Comparison of ENCODE assay signal across 2 cellular contexts in genomic region chr2:136441979-136442378, GRCh38.
TF ChIP-seq lines count a peak whose summit lies in the region.

No MANE protein-coding gene starts in this region.

TF ChIP-seq in GM23338, 12 proteins besides CTCF, POLR2A, EP300 and RAD21 (continued from another document):
- TF ChIP-seq ETS1 (IDR thresholded peaks at IDR 0.05) (no peak), REST (IDR thresholded peaks at IDR 0.05; ENCODE audit: unreplicated experiment) (no peak), NANOG (IDR thresholded peaks at IDR 0.05; ENCODE audit: borderline replicate concordance) (no peak)
TF ChIP-seq in GM23338: peak in this region for 0.

TF ChIP-seq in WTC11, 78 proteins besides CTCF, POLR2A, EP300 and RAD21 (continued from another document):
- TF ChIP-seq ETV6 (CRISPR knock-in tag; IDR thresholded peaks at IDR 0.05), result no peak
- no peak for TF ChIP-seq NFE2L1 (CRISPR knock-in tag; IDR thresholded peaks at IDR 0.05)
- no peak for TF ChIP-seq SOX15 (CRISPR knock-in tag; IDR thresholded peaks at IDR 0.05)
- TF ChIP-seq MXD4 (CRISPR knock-in tag; IDR thresholded peaks at IDR 0.05; ENCODE audit: borderline replicate concordance), result no peak
- TF ChIP-seq ZNF396 (CRISPR knock-in tag; IDR thresholded peaks at IDR 0.05; ENCODE audit: borderline replicate concordance), result no peak
- no peak for TF ChIP-seq ZNF425 (CRISPR knock-in tag; conservative IDR thresholded peaks at IDR 0.05)
- no peak for TF ChIP-seq AFF4 (CRISPR knock-in tag; IDR thresholded peaks at IDR 0.05; ENCODE audit: borderline replicate concordance)
- TF ChIP-seq HMGXB4 (CRISPR knock-in tag; IDR thresholded peaks at IDR 0.05), result no peak
